In the genomic region with DNA sequence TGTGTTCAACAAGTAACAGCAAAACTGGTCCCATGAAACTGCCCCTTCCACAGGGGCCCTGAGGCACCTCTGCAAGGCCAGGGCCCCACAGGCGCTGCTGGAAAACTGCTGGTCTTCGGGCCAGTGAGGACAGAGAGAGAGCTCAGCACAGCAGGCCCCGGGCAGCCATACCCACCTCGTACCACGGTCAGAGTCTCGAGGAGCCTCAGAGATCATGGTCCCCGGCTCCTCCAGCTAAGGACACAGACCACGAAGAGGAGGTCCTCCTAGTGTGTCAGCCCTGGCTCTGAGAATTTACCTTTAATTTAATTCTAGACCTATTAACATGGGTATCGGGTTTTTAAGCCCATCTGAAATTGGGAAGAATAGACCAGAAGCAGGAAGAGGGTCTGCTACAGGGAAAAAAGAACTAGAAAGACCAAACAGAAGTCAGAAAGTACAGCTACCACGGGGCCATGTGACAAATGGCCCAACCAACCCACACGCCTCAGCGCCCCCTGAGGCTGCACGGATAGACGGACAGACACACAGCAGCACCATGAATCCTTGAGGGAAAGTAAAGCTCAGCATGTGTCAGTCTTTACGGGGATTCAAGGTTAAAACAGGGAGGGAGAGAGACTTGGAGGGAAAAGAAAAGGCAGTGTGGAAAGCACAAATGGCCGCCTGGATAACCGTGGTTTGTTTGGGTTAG, we compare ENCODE assay signal across 2 cellular contexts.
A peak's percentile ranks its signal among the peaks of the same experiment; 100 is the strongest.
TF ChIP-seq lines count a peak whose summit lies in the region.

No MANE protein-coding gene starts in this region.

TF ChIP-seq in GM23338, 12 proteins besides CTCF, POLR2A, EP300 and RAD21 (continues in another document):
- TF ChIP-seq JUNB (IDR thresholded peaks at IDR 0.05; ENCODE audit: unreplicated experiment), result no peak
- no peak for TF ChIP-seq STAT1 (IDR thresholded peaks at IDR 0.05; ENCODE audit: unreplicated experiment)
- TF ChIP-seq NANOG (IDR thresholded peaks at IDR 0.05; ENCODE audit: borderline replicate concordance), result no peak
- TF ChIP-seq, protein P1, sequence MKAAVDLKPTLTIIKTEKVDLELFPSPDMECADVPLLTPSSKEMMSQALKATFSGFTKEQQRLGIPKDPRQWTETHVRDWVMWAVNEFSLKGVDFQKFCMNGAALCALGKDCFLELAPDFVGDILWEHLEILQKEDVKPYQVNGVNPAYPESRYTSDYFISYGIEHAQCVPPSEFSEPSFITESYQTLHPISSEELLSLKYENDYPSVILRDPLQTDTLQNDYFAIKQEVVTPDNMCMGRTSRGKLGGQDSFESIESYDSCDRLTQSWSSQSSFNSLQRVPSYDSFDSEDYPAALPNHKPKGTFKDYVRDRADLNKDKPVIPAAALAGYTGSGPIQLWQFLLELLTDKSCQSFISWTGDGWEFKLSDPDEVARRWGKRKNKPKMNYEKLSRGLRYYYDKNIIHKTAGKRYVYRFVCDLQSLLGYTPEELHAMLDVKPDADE (IDR thresholded peaks at IDR 0.05), result no peak
- TF ChIP-seq CREB1 (CRISPR knock-in tag; IDR thresholded peaks at IDR 0.05; ENCODE audit: low read depth), result no peak
- no peak for TF ChIP-seq POLR2AphosphoS5 (IDR thresholded peaks at IDR 0.05; ENCODE audit: low read depth)
- TF ChIP-seq EZH2phosphoT487 (IDR thresholded peaks at IDR 0.05; ENCODE audit: unreplicated experiment), result no peak
- no peak for TF ChIP-seq EZH2 (IDR thresholded peaks at IDR 0.05; ENCODE audit: low read depth, unreplicated experiment)
- TF ChIP-seq ZNF114 (CRISPR knock-in tag; IDR thresholded peaks at IDR 0.05), result no peak
- no peak for TF ChIP-seq ZNF331 (CRISPR knock-in tag; IDR thresholded peaks at IDR 0.05; ENCODE audit: low read depth)
- TF ChIP-seq, protein P2, sequence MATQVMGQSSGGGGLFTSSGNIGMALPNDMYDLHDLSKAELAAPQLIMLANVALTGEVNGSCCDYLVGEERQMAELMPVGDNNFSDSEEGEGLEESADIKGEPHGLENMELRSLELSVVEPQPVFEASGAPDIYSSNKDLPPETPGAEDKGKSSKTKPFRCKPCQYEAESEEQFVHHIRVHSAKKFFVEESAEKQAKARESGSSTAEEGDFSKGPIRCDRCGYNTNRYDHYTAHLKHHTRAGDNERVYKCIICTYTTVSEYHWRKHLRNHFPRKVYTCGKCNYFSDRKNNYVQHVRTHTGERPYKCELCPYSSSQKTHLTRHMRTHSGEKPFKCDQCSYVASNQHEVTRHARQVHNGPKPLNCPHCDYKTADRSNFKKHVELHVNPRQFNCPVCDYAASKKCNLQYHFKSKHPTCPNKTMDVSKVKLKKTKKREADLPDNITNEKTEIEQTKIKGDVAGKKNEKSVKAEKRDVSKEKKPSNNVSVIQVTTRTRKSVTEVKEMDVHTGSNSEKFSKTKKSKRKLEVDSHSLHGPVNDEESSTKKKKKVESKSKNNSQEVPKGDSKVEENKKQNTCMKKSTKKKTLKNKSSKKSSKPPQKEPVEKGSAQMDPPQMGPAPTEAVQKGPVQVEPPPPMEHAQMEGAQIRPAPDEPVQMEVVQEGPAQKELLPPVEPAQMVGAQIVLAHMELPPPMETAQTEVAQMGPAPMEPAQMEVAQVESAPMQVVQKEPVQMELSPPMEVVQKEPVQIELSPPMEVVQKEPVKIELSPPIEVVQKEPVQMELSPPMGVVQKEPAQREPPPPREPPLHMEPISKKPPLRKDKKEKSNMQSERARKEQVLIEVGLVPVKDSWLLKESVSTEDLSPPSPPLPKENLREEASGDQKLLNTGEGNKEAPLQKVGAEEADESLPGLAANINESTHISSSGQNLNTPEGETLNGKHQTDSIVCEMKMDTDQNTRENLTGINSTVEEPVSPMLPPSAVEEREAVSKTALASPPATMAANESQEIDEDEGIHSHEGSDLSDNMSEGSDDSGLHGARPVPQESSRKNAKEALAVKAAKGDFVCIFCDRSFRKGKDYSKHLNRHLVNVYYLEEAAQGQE (IDR thresholded peaks at IDR 0.05; ENCODE audit: unreplicated experiment), result no peak

TF ChIP-seq in K562, 482 proteins besides CTCF, POLR2A, EP300 and RAD21 (continues in another document):
- TF ChIP-seq, protein P3, sequence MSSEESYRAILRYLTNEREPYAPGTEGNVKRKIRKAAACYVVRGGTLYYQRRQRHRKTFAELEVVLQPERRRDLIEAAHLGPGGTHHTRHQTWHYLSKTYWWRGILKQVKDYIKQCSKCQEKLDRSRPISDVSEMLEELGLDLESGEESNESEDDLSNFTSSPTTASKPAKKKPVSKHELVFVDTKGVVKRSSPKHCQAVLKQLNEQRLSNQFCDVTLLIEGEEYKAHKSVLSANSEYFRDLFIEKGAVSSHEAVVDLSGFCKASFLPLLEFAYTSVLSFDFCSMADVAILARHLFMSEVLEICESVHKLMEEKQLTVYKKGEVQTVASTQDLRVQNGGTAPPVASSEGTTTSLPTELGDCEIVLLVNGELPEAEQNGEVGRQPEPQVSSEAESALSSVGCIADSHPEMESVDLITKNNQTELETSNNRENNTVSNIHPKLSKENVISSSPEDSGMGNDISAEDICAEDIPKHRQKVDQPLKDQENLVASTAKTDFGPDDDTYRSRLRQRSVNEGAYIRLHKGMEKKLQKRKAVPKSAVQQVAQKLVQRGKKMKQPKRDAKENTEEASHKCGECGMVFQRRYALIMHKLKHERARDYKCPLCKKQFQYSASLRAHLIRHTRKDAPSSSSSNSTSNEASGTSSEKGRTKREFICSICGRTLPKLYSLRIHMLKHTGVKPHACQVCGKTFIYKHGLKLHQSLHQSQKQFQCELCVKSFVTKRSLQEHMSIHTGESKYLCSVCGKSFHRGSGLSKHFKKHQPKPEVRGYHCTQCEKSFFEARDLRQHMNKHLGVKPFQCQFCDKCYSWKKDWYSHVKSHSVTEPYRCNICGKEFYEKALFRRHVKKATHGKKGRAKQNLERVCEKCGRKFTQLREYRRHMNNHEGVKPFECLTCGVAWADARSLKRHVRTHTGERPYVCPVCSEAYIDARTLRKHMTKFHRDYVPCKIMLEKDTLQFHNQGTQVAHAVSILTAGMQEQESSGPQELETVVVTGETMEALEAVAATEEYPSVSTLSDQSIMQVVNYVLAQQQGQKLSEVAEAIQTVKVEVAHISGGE (CRISPR knock-in tag; IDR thresholded peaks at IDR 0.05), result no peak
- TF ChIP-seq FOXK1 (CRISPR knock-in tag; IDR thresholded peaks at IDR 0.05; ENCODE audit: borderline replicate concordance) (no peak), MIER1 (IDR thresholded peaks at IDR 0.05; ENCODE audit: low read depth) (no peak), PURB (CRISPR knock-in tag; IDR thresholded peaks at IDR 0.05; ENCODE audit: low read depth) (no peak), ZFP36 (IDR thresholded peaks at IDR 0.05; ENCODE audit: low read depth, low read length, partially characterized antibody) (no peak), OTX1 (CRISPR knock-in tag; IDR thresholded peaks at IDR 0.05) (no peak), SPI1 (IDR thresholded peaks at IDR 0.05; ENCODE audit: borderline replicate concordance, low read depth, low read length) (no peak), CXXC5 (CRISPR knock-in tag; IDR thresholded peaks at IDR 0.05) (no peak), MED1 (CRISPR knock-in tag; IDR thresholded peaks at IDR 0.05; ENCODE audit: borderline replicate concordance) (no peak), ZNF695 (CRISPR knock-in tag; IDR thresholded peaks at IDR 0.05) (no peak), ZC3H4 (CRISPR knock-in tag; IDR thresholded peaks at IDR 0.05; ENCODE audit: borderline replicate concordance) (no peak), MECOM (CRISPR knock-in tag; IDR thresholded peaks at IDR 0.05) (no peak), L3MBTL2 (IDR thresholded peaks at IDR 0.05) (no peak)
- TF ChIP-seq, protein P4, sequence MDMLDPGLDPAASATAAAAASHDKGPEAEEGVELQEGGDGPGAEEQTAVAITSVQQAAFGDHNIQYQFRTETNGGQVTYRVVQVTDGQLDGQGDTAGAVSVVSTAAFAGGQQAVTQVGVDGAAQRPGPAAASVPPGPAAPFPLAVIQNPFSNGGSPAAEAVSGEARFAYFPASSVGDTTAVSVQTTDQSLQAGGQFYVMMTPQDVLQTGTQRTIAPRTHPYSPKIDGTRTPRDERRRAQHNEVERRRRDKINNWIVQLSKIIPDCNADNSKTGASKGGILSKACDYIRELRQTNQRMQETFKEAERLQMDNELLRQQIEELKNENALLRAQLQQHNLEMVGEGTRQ (CRISPR knock-in tag; IDR thresholded peaks at IDR 0.05), result peak; percentile 25; the same call in 1 of the 2 replicates
- TF ChIP-seq, protein P5, sequence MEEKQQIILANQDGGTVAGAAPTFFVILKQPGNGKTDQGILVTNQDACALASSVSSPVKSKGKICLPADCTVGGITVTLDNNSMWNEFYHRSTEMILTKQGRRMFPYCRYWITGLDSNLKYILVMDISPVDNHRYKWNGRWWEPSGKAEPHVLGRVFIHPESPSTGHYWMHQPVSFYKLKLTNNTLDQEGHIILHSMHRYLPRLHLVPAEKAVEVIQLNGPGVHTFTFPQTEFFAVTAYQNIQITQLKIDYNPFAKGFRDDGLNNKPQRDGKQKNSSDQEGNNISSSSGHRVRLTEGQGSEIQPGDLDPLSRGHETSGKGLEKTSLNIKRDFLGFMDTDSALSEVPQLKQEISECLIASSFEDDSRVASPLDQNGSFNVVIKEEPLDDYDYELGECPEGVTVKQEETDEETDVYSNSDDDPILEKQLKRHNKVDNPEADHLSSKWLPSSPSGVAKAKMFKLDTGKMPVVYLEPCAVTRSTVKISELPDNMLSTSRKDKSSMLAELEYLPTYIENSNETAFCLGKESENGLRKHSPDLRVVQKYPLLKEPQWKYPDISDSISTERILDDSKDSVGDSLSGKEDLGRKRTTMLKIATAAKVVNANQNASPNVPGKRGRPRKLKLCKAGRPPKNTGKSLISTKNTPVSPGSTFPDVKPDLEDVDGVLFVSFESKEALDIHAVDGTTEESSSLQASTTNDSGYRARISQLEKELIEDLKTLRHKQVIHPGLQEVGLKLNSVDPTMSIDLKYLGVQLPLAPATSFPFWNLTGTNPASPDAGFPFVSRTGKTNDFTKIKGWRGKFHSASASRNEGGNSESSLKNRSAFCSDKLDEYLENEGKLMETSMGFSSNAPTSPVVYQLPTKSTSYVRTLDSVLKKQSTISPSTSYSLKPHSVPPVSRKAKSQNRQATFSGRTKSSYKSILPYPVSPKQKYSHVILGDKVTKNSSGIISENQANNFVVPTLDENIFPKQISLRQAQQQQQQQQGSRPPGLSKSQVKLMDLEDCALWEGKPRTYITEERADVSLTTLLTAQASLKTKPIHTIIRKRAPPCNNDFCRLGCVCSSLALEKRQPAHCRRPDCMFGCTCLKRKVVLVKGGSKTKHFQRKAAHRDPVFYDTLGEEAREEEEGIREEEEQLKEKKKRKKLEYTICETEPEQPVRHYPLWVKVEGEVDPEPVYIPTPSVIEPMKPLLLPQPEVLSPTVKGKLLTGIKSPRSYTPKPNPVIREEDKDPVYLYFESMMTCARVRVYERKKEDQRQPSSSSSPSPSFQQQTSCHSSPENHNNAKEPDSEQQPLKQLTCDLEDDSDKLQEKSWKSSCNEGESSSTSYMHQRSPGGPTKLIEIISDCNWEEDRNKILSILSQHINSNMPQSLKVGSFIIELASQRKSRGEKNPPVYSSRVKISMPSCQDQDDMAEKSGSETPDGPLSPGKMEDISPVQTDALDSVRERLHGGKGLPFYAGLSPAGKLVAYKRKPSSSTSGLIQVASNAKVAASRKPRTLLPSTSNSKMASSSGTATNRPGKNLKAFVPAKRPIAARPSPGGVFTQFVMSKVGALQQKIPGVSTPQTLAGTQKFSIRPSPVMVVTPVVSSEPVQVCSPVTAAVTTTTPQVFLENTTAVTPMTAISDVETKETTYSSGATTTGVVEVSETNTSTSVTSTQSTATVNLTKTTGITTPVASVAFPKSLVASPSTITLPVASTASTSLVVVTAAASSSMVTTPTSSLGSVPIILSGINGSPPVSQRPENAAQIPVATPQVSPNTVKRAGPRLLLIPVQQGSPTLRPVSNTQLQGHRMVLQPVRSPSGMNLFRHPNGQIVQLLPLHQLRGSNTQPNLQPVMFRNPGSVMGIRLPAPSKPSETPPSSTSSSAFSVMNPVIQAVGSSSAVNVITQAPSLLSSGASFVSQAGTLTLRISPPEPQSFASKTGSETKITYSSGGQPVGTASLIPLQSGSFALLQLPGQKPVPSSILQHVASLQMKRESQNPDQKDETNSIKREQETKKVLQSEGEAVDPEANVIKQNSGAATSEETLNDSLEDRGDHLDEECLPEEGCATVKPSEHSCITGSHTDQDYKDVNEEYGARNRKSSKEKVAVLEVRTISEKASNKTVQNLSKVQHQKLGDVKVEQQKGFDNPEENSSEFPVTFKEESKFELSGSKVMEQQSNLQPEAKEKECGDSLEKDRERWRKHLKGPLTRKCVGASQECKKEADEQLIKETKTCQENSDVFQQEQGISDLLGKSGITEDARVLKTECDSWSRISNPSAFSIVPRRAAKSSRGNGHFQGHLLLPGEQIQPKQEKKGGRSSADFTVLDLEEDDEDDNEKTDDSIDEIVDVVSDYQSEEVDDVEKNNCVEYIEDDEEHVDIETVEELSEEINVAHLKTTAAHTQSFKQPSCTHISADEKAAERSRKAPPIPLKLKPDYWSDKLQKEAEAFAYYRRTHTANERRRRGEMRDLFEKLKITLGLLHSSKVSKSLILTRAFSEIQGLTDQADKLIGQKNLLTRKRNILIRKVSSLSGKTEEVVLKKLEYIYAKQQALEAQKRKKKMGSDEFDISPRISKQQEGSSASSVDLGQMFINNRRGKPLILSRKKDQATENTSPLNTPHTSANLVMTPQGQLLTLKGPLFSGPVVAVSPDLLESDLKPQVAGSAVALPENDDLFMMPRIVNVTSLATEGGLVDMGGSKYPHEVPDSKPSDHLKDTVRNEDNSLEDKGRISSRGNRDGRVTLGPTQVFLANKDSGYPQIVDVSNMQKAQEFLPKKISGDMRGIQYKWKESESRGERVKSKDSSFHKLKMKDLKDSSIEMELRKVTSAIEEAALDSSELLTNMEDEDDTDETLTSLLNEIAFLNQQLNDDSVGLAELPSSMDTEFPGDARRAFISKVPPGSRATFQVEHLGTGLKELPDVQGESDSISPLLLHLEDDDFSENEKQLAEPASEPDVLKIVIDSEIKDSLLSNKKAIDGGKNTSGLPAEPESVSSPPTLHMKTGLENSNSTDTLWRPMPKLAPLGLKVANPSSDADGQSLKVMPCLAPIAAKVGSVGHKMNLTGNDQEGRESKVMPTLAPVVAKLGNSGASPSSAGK (IDR thresholded peaks at IDR 0.05), result peak; percentile 57
- TF ChIP-seq, protein P6, sequence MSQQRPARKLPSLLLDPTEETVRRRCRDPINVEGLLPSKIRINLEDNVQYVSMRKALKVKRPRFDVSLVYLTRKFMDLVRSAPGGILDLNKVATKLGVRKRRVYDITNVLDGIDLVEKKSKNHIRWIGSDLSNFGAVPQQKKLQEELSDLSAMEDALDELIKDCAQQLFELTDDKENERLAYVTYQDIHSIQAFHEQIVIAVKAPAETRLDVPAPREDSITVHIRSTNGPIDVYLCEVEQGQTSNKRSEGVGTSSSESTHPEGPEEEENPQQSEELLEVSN (IDR thresholded peaks at IDR 0.05; ENCODE audit: borderline replicate concordance in 1 of 2, extremely low read depth in 1 of 2, insufficient read depth in 1 of 2, insufficient read length in 1 of 2, low read depth in 1 of 2, low read length in 1 of 2, poor library complexity in 1 of 2, severe bottlenecking in 1 of 2), result peak in 1 of 2 experiments; percentile 41
- TF ChIP-seq, protein P7, sequence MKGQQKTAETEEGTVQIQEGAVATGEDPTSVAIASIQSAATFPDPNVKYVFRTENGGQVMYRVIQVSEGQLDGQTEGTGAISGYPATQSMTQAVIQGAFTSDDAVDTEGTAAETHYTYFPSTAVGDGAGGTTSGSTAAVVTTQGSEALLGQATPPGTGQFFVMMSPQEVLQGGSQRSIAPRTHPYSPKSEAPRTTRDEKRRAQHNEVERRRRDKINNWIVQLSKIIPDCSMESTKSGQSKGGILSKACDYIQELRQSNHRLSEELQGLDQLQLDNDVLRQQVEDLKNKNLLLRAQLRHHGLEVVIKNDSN (CRISPR knock-in tag; IDR thresholded peaks at IDR 0.05), result no peak
